In genomic region chr6:13575377-13575775, GRCh38 we compare ENCODE assay signal across 7 cellular contexts. TPM values are rescaled to one million over a fixed set of nuclear protein-coding genes. Genes with fewer than 3 reads are reported as not detected.
DNase-seq lines count a peak whose midpoint lies in the region; ATAC-seq and TF ChIP-seq lines count a peak whose summit lies in the region.

No MANE protein-coding gene starts in this region.

- POLR2A ChIA-PET in HCT116 (lab: Charles Lee): interaction anchor here (0.8 to 1.8 kb wide), 11 partner anchors 11 to 247 kb away, joined by 3 to 9 read pairs (median 3); partner anchors contain the start of gene TBC1D7
- POLR2A ChIA-PET in activated CD8-positive, alpha-beta T cell treated with anti-CD3 and anti-CD28 coated beads, Interleukin-2, amount 10 ng/mL, durations not matched to agents 7 days and 5 days (lab: Charles Lee): interaction anchor here (0.7 to 2.1 kb wide), 16 partner anchors 12 to 491 kb away, joined by 3 to 31 read pairs (median 4); partner anchors contain the start of genes NOL7 and TBC1D7

- ATAC-seq in HCT116: no peak
- no peak for ATAC-seq in activated CD8-positive, alpha-beta T cell treated with anti-CD3 and anti-CD28 coated beads, Interleukin-2, amount 10 ng/mL, durations not matched to agents 7 days and 5 days
- no peak for ATAC-seq in stimulated activated naive B cell treated with anti-CD40 and anti-IgM and Interleukin-4, amounts not matched to agents 10 μg/mL and 1 μg/mL and 100 μg/mL, for 72 hours (replicated peaks)
- no peak for ATAC-seq in GM19324 (IDR thresholded peaks at IDR 0.05; ENCODE audit: low FRiP score, unreplicated experiment)
- ATAC-seq in GM21447 (IDR thresholded peaks at IDR 0.05; ENCODE audit: unreplicated experiment): no peak

- RAD21 ChIA-PET in HCT116 (lab: Charles Lee; ENCODE audit: low non-redundant PET in 1 of 2, low total read pairs in 2 of 2, uncharacterized antibody in 2 of 2, unreplicated experiment in 2 of 2): interaction anchor here in 1 of 2 experiments (1.1 to 1.6 kb wide), 2 partner anchors 39 to 240 kb away, joined by 4 read pairs; partner anchors contain the start of gene NOL7

- no peak; the same call in 1 of the 2 replicates for TF ChIP-seq RAD21 in HCT116 (IDR thresholded peaks at IDR 0.05; ENCODE audit: low read depth)

- CTCF ChIA-PET in HCT116 (lab: Charles Lee): interaction anchor here (0.5 to 2.4 kb wide), 23 partner anchors 9 to 1480 kb away, joined by 3 to 20 read pairs (median 5); partner anchors contain the start of genes GFOD1, NOL7 and TBC1D7
- CTCF ChIA-PET in activated CD8-positive, alpha-beta T cell treated with anti-CD3 and anti-CD28 coated beads, Interleukin-2, amount 10 ng/mL, durations not matched to agents 7 days and 5 days (lab: Charles Lee): interaction anchor here (0.5 to 5.7 kb wide), 65 partner anchors 8 to 492 kb away, joined by 3 to 81 read pairs (median 5); partner anchors contain the start of genes GFOD1, NOL7 and TBC1D7

- H3K4me1 ChIP-seq in HCT116 (ENCODE audit: control insufficient read depth in 1 of 2, insufficient read depth in 2 of 2, low read length in 2 of 2): peaks cover 8 to 21% of the 10 kb centered on the region in 2 experiments

- no peak for TF ChIP-seq POLR2A in HCT116 (IDR thresholded peaks at IDR 0.05; ENCODE audit: borderline replicate concordance, extremely low read depth, insufficient read depth, insufficient read length)

- H3K27me3 Mint-ChIP-seq in activated CD8-positive, alpha-beta T cell treated with anti-CD3 and anti-CD28 coated beads, Interleukin-2, amount 10 ng/mL, durations not matched to agents 7 days and 5 days (ENCODE audit: low read depth): no peaks in the 10 kb centered on the region
- H3K27me3 Mint-ChIP-seq in stimulated activated naive B cell treated with anti-CD40 and anti-IgM and Interleukin-4, amounts not matched to agents 10 μg/mL and 1 μg/mL and 100 μg/mL, for 72 hours: no peaks in the 10 kb centered on the region

- peak overlapping the region; percentile 98 for H3K27ac Mint-ChIP-seq in activated CD8-positive, alpha-beta T cell treated with anti-CD3 and anti-CD28 coated beads, Interleukin-2, amount 10 ng/mL, durations not matched to agents 7 days and 5 days
- peak overlapping the region; percentile 98 for H3K27ac Mint-ChIP-seq in stimulated activated naive B cell treated with anti-CD40 and anti-IgM and Interleukin-4, amounts not matched to agents 10 μg/mL and 1 μg/mL and 100 μg/mL, for 72 hours

- no peak overlapping the region for H2AFZ ChIP-seq in HCT116 (ENCODE audit: low read depth, low read length, poor library complexity, severe bottlenecking)

- H3K36me3 ChIP-seq in HCT116 (ENCODE audit: control insufficient read depth in 1 of 2, insufficient read depth in 2 of 2, low read length in 2 of 2): 0 out of 4 replicates have a peak, but pooled peaks cover 0 to 4% of the 10 kb centered on the region in 2 experiments

- no peaks in the 10 kb centered on the region for H3K9me2 ChIP-seq in HCT116 (ENCODE audit: insufficient read depth)

- H3K27ac ChIP-seq in HCT116 (ENCODE audit: low read depth, low read length): peak overlapping the region; percentile 98

- H3K9me3 ChIP-seq in HCT116 (ENCODE audit: control insufficient read depth in 1 of 2, insufficient read depth in 1 of 2, low read depth in 1 of 2, low read length in 2 of 2): no peaks in the 10 kb centered on the region

- peaks cover 6% of the 10 kb centered on the region for H3K9me3 Mint-ChIP-seq in activated CD8-positive, alpha-beta T cell treated with anti-CD3 and anti-CD28 coated beads, Interleukin-2, amount 10 ng/mL, durations not matched to agents 7 days and 5 days (ENCODE audit: insufficient read depth)
- no peaks in the 10 kb centered on the region for H3K9me3 Mint-ChIP-seq in stimulated activated naive B cell treated with anti-CD40 and anti-IgM and Interleukin-4, amounts not matched to agents 10 μg/mL and 1 μg/mL and 100 μg/mL, for 72 hours

- peaks cover 7% of the 10 kb centered on the region; the same call in 1 of the 2 replicates for H3K79me2 ChIP-seq in HCT116 (ENCODE audit: insufficient read depth, low read length)

- peaks cover 20% of the 10 kb centered on the region for H3K4me1 Mint-ChIP-seq in activated CD8-positive, alpha-beta T cell treated with anti-CD3 and anti-CD28 coated beads, Interleukin-2, amount 10 ng/mL, durations not matched to agents 7 days and 5 days (ENCODE audit: low read depth)
- peaks cover 15 to 22% of the 10 kb centered on the region in 2 donors for H3K4me1 Mint-ChIP-seq in stimulated activated naive B cell treated with anti-CD40 and anti-IgM and Interleukin-4, amounts not matched to agents 10 μg/mL and 1 μg/mL and 100 μg/mL, for 72 hours

- no TSS peak for BruUV-seq in HCT116 (replicated peaks; lab: Mats Ljungman, UMichigan)

- TF ChIP-seq CTCF in HCT116 (IDR thresholded peaks at IDR 0.05 in 2 of 3, conservative IDR thresholded peaks at IDR 0.05 in 1 of 3; ENCODE audit: borderline replicate concordance in 1 of 3, insufficient read depth in 1 of 3, low read depth in 2 of 3, low read length in 2 of 3): peak; percentile 62 to 77 (median 74); a peak in 5 of 6 replicates

- H3K36me3 Mint-ChIP-seq in activated CD8-positive, alpha-beta T cell treated with anti-CD3 and anti-CD28 coated beads, Interleukin-2, amount 10 ng/mL, durations not matched to agents 7 days and 5 days (ENCODE audit: low read depth): peaks cover 11% of the 10 kb centered on the region
- H3K36me3 Mint-ChIP-seq in stimulated activated naive B cell treated with anti-CD40 and anti-IgM and Interleukin-4, amounts not matched to agents 10 μg/mL and 1 μg/mL and 100 μg/mL, for 72 hours: peaks cover 1 to 19% of the 10 kb centered on the region in 2 donors

- H3K4me3 ChIP-seq in HCT116 (replicated peaks in 1 of 2; ENCODE audit: low read depth in 1 of 2, low read length in 2 of 2): peak overlapping the region; percentile 68 to 85
- peak overlapping the region; percentile 77 for H3K4me3 ChIP-seq in iPS-11a (ENCODE audit: low read depth, low read length)

- DNase-seq in HCT116 (ENCODE audit: low read depth, low spot score) (no peak), UCSD-AML1 (lab: John Stamatoyannopoulos, UW; ENCODE audit: unreplicated experiment) (no peak)
- DNase-seq in activated CD8-positive, alpha-beta T cell treated with anti-CD3 and anti-CD28 coated beads, Interleukin-2, amount 10 ng/mL, durations not matched to agents 7 days and 5 days: no peak
- DNase-seq in stimulated activated naive B cell treated with anti-CD40 and anti-IgM and Interleukin-4, amounts not matched to agents 10 μg/mL and 1 μg/mL and 100 μg/mL, for 72 hours: no peak

- H3K4me3 Mint-ChIP-seq in activated CD8-positive, alpha-beta T cell treated with anti-CD3 and anti-CD28 coated beads, Interleukin-2, amount 10 ng/mL, durations not matched to agents 7 days and 5 days: peak overlapping the region; percentile 93
- H3K4me3 Mint-ChIP-seq in stimulated activated naive B cell treated with anti-CD40 and anti-IgM and Interleukin-4, amounts not matched to agents 10 μg/mL and 1 μg/mL and 100 μg/mL, for 72 hours: peak overlapping the region; percentile 89 to 97

- peak overlapping the region; percentile 79 for H3K4me2 ChIP-seq in HCT116 (ENCODE audit: low read length)

- no peaks in the 10 kb centered on the region for H4K20me1 ChIP-seq in HCT116 (ENCODE audit: insufficient read depth)

- intact Hi-C loops in HCT116 (cut with micrococcal nuclease): loop anchor here (1.0 to 2.0 kb wide), 3 partner anchors 39 to 247 kb away; partner anchors contain the start of genes NOL7 and TBC1D7

- peak overlapping the region; percentile 94 for H3K9ac ChIP-seq in HCT116 (ENCODE audit: low read length)

- H3K27me3 ChIP-seq in HCT116 (ENCODE audit: insufficient read depth, low read length): no peaks in the 10 kb centered on the region

TF ChIP-seq in HCT116, 20 proteins besides CTCF, POLR2A, EP300 and RAD21:
- peak; percentile 96 for TF ChIP-seq CBX3 (IDR thresholded peaks at IDR 0.05; ENCODE audit: low read depth)
- no peak for TF ChIP-seq TCF7L2 (IDR thresholded peaks at IDR 0.05; ENCODE audit: borderline replicate concordance, extremely low read depth, insufficient read depth, insufficient read length)

RNA-seq across cellular contexts. Expression of gene SIRT5, which starts 1.0 kb away (rescaled TPM):
- total RNA-seq in HCT116 (2021; ENCODE audit: unreplicated experiment): 13.8 TPM
- 7.0 and 9.1 TPM in 2 replicates for polyA plus RNA-seq in HCT116 (2012)
- total RNA-seq in activated CD8-positive, alpha-beta T cell treated with anti-CD3 and anti-CD28 coated beads, Interleukin-2, amount 10 ng/mL, durations not matched to agents 7 days and 5 days: 10 to 100 TPM in 1 of 2 experiments, 1 to 10 TPM in 1; 9.2 to 12.1 TPM

RNA-seq across cellular contexts. Expression of gene NOL7, which starts 39.8 kb away (rescaled TPM):
- 73.7 TPM for total RNA-seq in HCT116 (2021; ENCODE audit: unreplicated experiment)
- 23.9 and 33.7 TPM in 2 replicates for polyA plus RNA-seq in HCT116 (2012)
- 10 to 100 TPM; 67.3 to 71.6 TPM for total RNA-seq in activated CD8-positive, alpha-beta T cell treated with anti-CD3 and anti-CD28 coated beads, Interleukin-2, amount 10 ng/mL, durations not matched to agents 7 days and 5 days
